Comparison of ENCODE assay signal across 28 cellular contexts in the genomic region with DNA sequence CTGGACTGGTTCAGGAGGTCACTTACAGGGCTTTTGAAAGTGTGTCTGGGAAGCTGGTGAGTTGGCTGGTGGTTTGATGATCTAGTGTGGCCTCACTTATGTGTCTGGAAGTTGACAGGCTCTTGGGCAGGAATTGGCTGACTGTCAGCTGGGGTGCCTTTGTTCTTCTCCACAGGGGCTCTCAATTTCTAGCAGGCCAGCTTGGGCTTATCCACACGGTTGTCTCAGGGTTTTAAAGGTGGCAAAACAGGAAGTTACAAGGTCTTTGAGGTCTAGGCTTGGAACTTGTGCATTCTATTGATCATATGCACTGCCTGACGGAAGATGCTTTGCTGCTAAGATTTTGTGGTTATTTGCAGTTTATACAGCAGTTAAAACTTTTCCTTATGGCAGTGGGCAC. TPM values are rescaled to one million over a fixed set of nuclear protein-coding genes. Genes with fewer than 3 reads are reported as not detected.
"Had no signal": no experiment of that assay in that cellular context is flagged by ENCODE, and none has a peak within 500 bp of the region (broad histone marks: within the 10 kb centered on the region; RNA-seq: fewer than 3 reads in every experiment).

No MANE protein-coding gene starts in this region.

- H3K4me1 ChIP-seq: esophagus muscularis mucosa, foreskin keratinocyte, gastroesophageal sphincter, heart left ventricle, left lung, prostate gland, right atrium auricular region, suprapubic skin, transverse colon, upper lobe of right lung, uterus had no signal

- H3K27me3 ChIP-seq: esophagus muscularis mucosa, hepatocyte, left lung, right atrium auricular region, suprapubic skin, transverse colon, upper lobe of right lung, uterus had no signal

- H3K4me3 ChIP-seq: dorsolateral prefrontal cortex, esophagus muscularis mucosa, gastroesophageal sphincter, heart left ventricle, hepatocyte, left lung, prostate gland, right atrium auricular region, smooth muscle cell, suprapubic skin, transverse colon, upper lobe of right lung, uterus had no signal

- H3K4me2 ChIP-seq: hepatocyte, smooth muscle cell had no signal

- H3K36me3 ChIP-seq: esophagus muscularis mucosa, gastroesophageal sphincter, heart left ventricle, left lung, prostate gland, right atrium auricular region, suprapubic skin, transverse colon, upper lobe of right lung, uterus had no signal

- H3K27ac ChIP-seq: dorsolateral prefrontal cortex, esophagus muscularis mucosa, foreskin keratinocyte, gastroesophageal sphincter, heart left ventricle, hepatocyte, left lung, prostate gland, right atrium auricular region, suprapubic skin, transverse colon, upper lobe of right lung, uterus had no signal

- DNase-seq: dorsolateral prefrontal cortex; effector CD4-positive, alpha-beta T cell; foreskin keratinocyte; heart left ventricle; left cardiac atrium; left lung; mesenchymal stem cell; naive thymus-derived CD8-positive, alpha-beta T cell; nephron progenitor cell; nucleus accumbens; stimulated activated CD4-positive, alpha-beta T cell treated with anti-CD3 and anti-CD28 coated beads, Interleukin-12 subunit alpha, Interleukin-12 subunit beta, amount 100 ng/mL, for 4 hours; stimulated activated CD4-positive, alpha-beta T cell treated with anti-CD3 and anti-CD28 coated beads, Interleukin-1b, Interleukin-23, amount 100 ng/mL, for 48 hours; stimulated activated CD4-positive, alpha-beta T cell treated with anti-CD3 and anti-CD28 coated beads, Interleukin-4, amount 100 ng/mL, for 1 hour; stimulated activated CD8-positive, alpha-beta memory T cell treated with anti-CD3 and anti-CD28 coated beads, Interleukin-4, amount 100 ng/mL, for 48 hours; stimulated activated naive CD4-positive, alpha-beta T cell; stimulated activated naive CD8-positive, alpha-beta T cell treated with anti-CD3 and anti-CD28 coated beads, Interleukin-15, amount 100 ng/mL, for 72 hours; transverse colon; upper lobe of right lung; uterus had no signal

- H3K79me2 ChIP-seq: hepatocyte had no signal

RNA-seq across cellular contexts. Expression of gene CELF4, which starts 52.0 kb away (rescaled TPM):
- polyA plus RNA-seq: endothelial cell of umbilical vein, fibroblast of lung, foreskin keratinocyte, smooth muscle cell had no signal
